12 cellular contexts compared by ENCODE assay signal in genomic region chr5:61701877-61702602, GRCh38.
DNase-seq lines count a peak whose midpoint lies in the region; ATAC-seq and TF ChIP-seq lines count a peak whose summit lies in the region.
"Had no signal": no experiment of that assay in that cellular context is flagged by ENCODE, and none has a peak within 500 bp of the region (broad histone marks: within the 10 kb centered on the region; RNA-seq: fewer than 3 reads in every experiment).

No MANE protein-coding gene starts in this region.

- H3K9me3 ChIP-seq in A673 (ENCODE audit: low read depth, low read length, poor library complexity, severe bottlenecking) = no peaks in the 10 kb centered on the region
- H3K9me3 ChIP-seq: left lung had no signal

- BruUV-seq in A673 (replicated peaks; lab: Mats Ljungman, UMichigan) = no TSS peak

- H3K36me3 ChIP-seq in GM23338 (ENCODE audit: insufficient read depth) = no peaks in the 10 kb centered on the region
- no peaks in the 10 kb centered on the region for H3K36me3 ChIP-seq in A673 (ENCODE audit: insufficient read depth, low read length, poor library complexity, severe bottlenecking)
- H3K36me3 ChIP-seq: left lung had no signal

- H4K20me1 ChIP-seq in GM23338 (replicated peaks; ENCODE audit: insufficient read depth) = no peaks in the 10 kb centered on the region

- no peaks in the 10 kb centered on the region for H3K9me2 ChIP-seq in GM23338 (ENCODE audit: insufficient read depth)

- H3K27me3 ChIP-seq in GM23338 (ENCODE audit: insufficient read depth) = no peaks in the 10 kb centered on the region
- H3K27me3 ChIP-seq in A673 (replicated peaks; ENCODE audit: insufficient read depth, low read depth, low read length, poor library complexity) = no peaks in the 10 kb centered on the region
- H3K27me3 ChIP-seq: left lung had no signal

- H3K4me2 ChIP-seq in GM23338 = no peak overlapping the region
- H3K4me2 ChIP-seq: PC-9 had no signal

- intact Hi-C loops in A673 (cut with micrococcal nuclease; ENCODE audit: unreplicated experiment) = no loop called here

- TF ChIP-seq CTCF in GM23338 (conservative IDR thresholded peaks at IDR 0.05; ENCODE audit: low read depth in 2 of 2) (no peak), A673 (conservative IDR thresholded peaks at IDR 0.05; ENCODE audit: low read depth, low read length) (no peak)

- H3K27me3 Mint-ChIP-seq in GM23338 (ENCODE audit: insufficient read depth, low read depth, poor library complexity) = no peaks in the 10 kb centered on the region
- H3K27me3 Mint-ChIP-seq: activated CD4-positive, alpha-beta T cell treated with anti-CD3 and anti-CD28 coated beads, Interleukin-2, amount 10 ng/mL, durations not matched to agents 24 days and 14 days had no signal

- POLR2A ChIA-PET in A673 (lab: Charles Lee; ENCODE audit: low non-redundant PET) = no interaction called here

- no peaks in the 10 kb centered on the region for H3K36me3 Mint-ChIP-seq in GM23338 (ENCODE audit: low read depth)

- H3K27ac Mint-ChIP-seq in GM23338 = no peak overlapping the region
- H3K27ac Mint-ChIP-seq: activated CD4-positive, alpha-beta T cell treated with anti-CD3 and anti-CD28 coated beads, Interleukin-2, amount 10 ng/mL, durations not matched to agents 24 days and 14 days had no signal

- peak overlapping the region; percentile 16; the same call in 1 of the 2 replicates for H2AFZ ChIP-seq in GM23338
- H2AFZ ChIP-seq: PC-9 had no signal

- ATAC-seq in GM19035 (IDR thresholded peaks at IDR 0.05; ENCODE audit: unreplicated experiment) = peak; percentile 66
- no peak for ATAC-seq in GM23338
- ATAC-seq in HG03442 (IDR thresholded peaks at IDR 0.05; ENCODE audit: unreplicated experiment) = peak; percentile 72
- ATAC-seq: left lung had no signal

- no peaks in the 10 kb centered on the region for H3K9me3 Mint-ChIP-seq in GM23338
- H3K9me3 Mint-ChIP-seq: activated CD4-positive, alpha-beta T cell treated with anti-CD3 and anti-CD28 coated beads, Interleukin-2, amount 10 ng/mL, durations not matched to agents 24 days and 14 days had no signal

- no peak for DNase-seq in GM23338 (ENCODE audit: low spot score)
- peak; percentile 18 for DNase-seq in stromal cell of bone marrow (ENCODE audit: low read depth)
- DNase-seq in activated gamma-delta T cell treated with Interleukin-2 at 50 U/mL for 16 hours = no peak
- no peak for DNase-seq in A673 (ENCODE audit: low spot score)
- no peak for DNase-seq in effector CD8-positive, alpha-beta T cell (lab: John Stamatoyannopoulos, UW)
- DNase-seq: activated CD4-positive, alpha-beta T cell treated with anti-CD3 and anti-CD28 coated beads, Interleukin-2, amount 10 ng/mL, durations not matched to agents 24 days and 14 days; DMS53; left lung; PC-9 had no signal

- no peaks in the 10 kb centered on the region for H3F3A ChIP-seq in GM23338 (replicated peaks; ENCODE audit: low read depth)

- H3K27ac ChIP-seq in GM23338 (ENCODE audit: low read depth) = no peak overlapping the region
- H3K27ac ChIP-seq in A673 (ENCODE audit: low read depth, low read length, poor library complexity, severe bottlenecking) = no peak overlapping the region
- H3K27ac ChIP-seq: epithelial cell of prostate, left lung, PC-9 had no signal

- CTCF ChIA-PET in A673 (lab: Charles Lee) = no interaction called here

- H3K79me2 ChIP-seq in GM23338 (replicated peaks; ENCODE audit: insufficient read depth) = no peaks in the 10 kb centered on the region

- H3K4me1 Mint-ChIP-seq in GM23338 = peaks cover 8% of the 10 kb centered on the region; the same call in 1 of the 3 replicates
- H3K4me1 Mint-ChIP-seq: activated CD4-positive, alpha-beta T cell treated with anti-CD3 and anti-CD28 coated beads, Interleukin-2, amount 10 ng/mL, durations not matched to agents 24 days and 14 days had no signal

- H3K4me3 ChIP-seq in GM23338 = no peak overlapping the region
- no peak overlapping the region for H3K4me3 ChIP-seq in A673 (ENCODE audit: low read depth, low read length, poor library complexity, severe bottlenecking)
- H3K4me3 ChIP-seq: left lung, PC-9 had no signal

- no peak overlapping the region for H3K4me3 Mint-ChIP-seq in GM23338
- H3K4me3 Mint-ChIP-seq: activated CD4-positive, alpha-beta T cell treated with anti-CD3 and anti-CD28 coated beads, Interleukin-2, amount 10 ng/mL, durations not matched to agents 24 days and 14 days had no signal

- H3K4me1 ChIP-seq in GM23338 (ENCODE audit: insufficient read depth) (no peaks in the 10 kb centered on the region), A673 (ENCODE audit: insufficient read depth, low read length, poor library complexity, severe bottlenecking) (peaks cover 8% of the 10 kb centered on the region)
- H3K4me1 ChIP-seq: left lung had no signal

TF ChIP-seq in GM23338, 12 proteins besides CTCF, POLR2A, EP300 and RAD21 (continues in another document):
- TF ChIP-seq ZNF331 (CRISPR knock-in tag; IDR thresholded peaks at IDR 0.05; ENCODE audit: low read depth) (no peak), ZNF114 (CRISPR knock-in tag; IDR thresholded peaks at IDR 0.05) (no peak), ZNF462 (CRISPR knock-in tag; IDR thresholded peaks at IDR 0.05) (no peak), CREB1 (CRISPR knock-in tag; IDR thresholded peaks at IDR 0.05; ENCODE audit: low read depth) (no peak), STAT1 (IDR thresholded peaks at IDR 0.05; ENCODE audit: unreplicated experiment) (no peak), JUNB (IDR thresholded peaks at IDR 0.05; ENCODE audit: unreplicated experiment) (no peak), POLR2AphosphoS5 (IDR thresholded peaks at IDR 0.05; ENCODE audit: low read depth) (no peak), NANOG (IDR thresholded peaks at IDR 0.05; ENCODE audit: borderline replicate concordance) (no peak), EZH2 (IDR thresholded peaks at IDR 0.05; ENCODE audit: low read depth, unreplicated experiment) (no peak), EZH2phosphoT487 (IDR thresholded peaks at IDR 0.05; ENCODE audit: unreplicated experiment) (no peak)
